Comparison of ENCODE assay signal across 8 cellular contexts in genomic region chr20:39264506-39265172, GRCh38.
DNase-seq lines count a peak whose midpoint lies in the region; ATAC-seq and TF ChIP-seq lines count a peak whose summit lies in the region.

No MANE protein-coding gene starts in this region.

- H3K23ac ChIP-seq in neuronal stem cell (ENCODE audit: low read depth, low read length, poor library complexity): no peak overlapping the region

- H3K27me3 ChIP-seq in neuronal stem cell (ENCODE audit: control insufficient read depth in 3 of 3, insufficient read depth in 3 of 3, low read depth in 1 of 3, low read length in 3 of 3) (no peaks in the 10 kb centered on the region), uterus (no peaks in the 10 kb centered on the region)

- peak; percentile 81 for DNase-seq in Calu3
- DNase-seq in HFFc6: peak; percentile 69
- DNase-seq in NCI-H69 (lab: John Stamatoyannopoulos, UW): peak; percentile 40
- peak; percentile 57 for DNase-seq in activated CD8-positive, alpha-beta memory T cell treated with anti-CD3 and anti-CD28 coated beads, Interleukin-2, amount 10 ng/mL, durations not matched to agents 7 days and 5 days
- DNase-seq in fibroblast of the conjunctiva (ENCODE audit: low read depth): peak; percentile 63
- DNase-seq in neuronal stem cell (ENCODE audit: low spot score): peak; percentile 70
- peak; percentile 65 to 68 for DNase-seq in uterus

- TF ChIP-seq CTCF in Calu3 (IDR thresholded peaks at IDR 0.05; ENCODE audit: unreplicated experiment) (peak; percentile 98), HFFc6 (IDR thresholded peaks at IDR 0.05) (peak; percentile 91), uterus (IDR thresholded peaks at IDR 0.05) (peak; percentile 65 to 84 (median 71))

- H3K36me3 Mint-ChIP-seq in Calu3 (ENCODE audit: insufficient read depth, unreplicated experiment) (no peaks in the 10 kb centered on the region), HFFc6 (ENCODE audit: low read depth) (no peaks in the 10 kb centered on the region)
- H3K36me3 Mint-ChIP-seq in activated CD8-positive, alpha-beta memory T cell treated with anti-CD3 and anti-CD28 coated beads, Interleukin-2, amount 10 ng/mL, durations not matched to agents 7 days and 5 days: no peaks in the 10 kb centered on the region

- BruUV-seq in Calu3 (replicated peaks; lab: Mats Ljungman, UMichigan): no TSS peak

- H3K4me3 ChIP-seq in neuronal stem cell (ENCODE audit: low read length in 2 of 2) (no peak overlapping the region), uterus (no peak overlapping the region)

- H3K36me3 ChIP-seq in neuronal stem cell (replicated peaks in 1 of 2; ENCODE audit: control insufficient read depth in 2 of 2, insufficient read depth in 2 of 2, low read length in 2 of 2): no peaks in the 10 kb centered on the region
- no peaks in the 10 kb centered on the region for H3K36me3 ChIP-seq in uterus

- H3K79me1 ChIP-seq in neuronal stem cell (ENCODE audit: low read depth, low read length): no peaks in the 10 kb centered on the region

- H3K27ac ChIP-seq in neuronal stem cell (replicated peaks; ENCODE audit: low read length): no peak overlapping the region
- no peak overlapping the region for H3K27ac ChIP-seq in uterus

- H2BK15ac ChIP-seq in neuronal stem cell (ENCODE audit: low read length): no peak overlapping the region

- H3K14ac ChIP-seq in neuronal stem cell (ENCODE audit: low read length): no peak overlapping the region

- H2BK12ac ChIP-seq in neuronal stem cell (ENCODE audit: low read length): no peak overlapping the region

- H3K27me3 Mint-ChIP-seq in Calu3 (ENCODE audit: unreplicated experiment) (peaks cover 75% of the 10 kb centered on the region), HFFc6 (ENCODE audit: insufficient read depth) (peaks cover 2% of the 10 kb centered on the region; the same call in 1 of the 2 replicates)
- peaks cover 7% of the 10 kb centered on the region for H3K27me3 Mint-ChIP-seq in activated CD8-positive, alpha-beta memory T cell treated with anti-CD3 and anti-CD28 coated beads, Interleukin-2, amount 10 ng/mL, durations not matched to agents 7 days and 5 days

- H3K9ac ChIP-seq in neuronal stem cell (ENCODE audit: low read depth, low read length, poor library complexity): no peak overlapping the region

- no peaks in the 10 kb centered on the region for H3K4me1 Mint-ChIP-seq in Calu3 (ENCODE audit: low read depth, unreplicated experiment)
- no peaks in the 10 kb centered on the region for H3K4me1 Mint-ChIP-seq in HFFc6 (ENCODE audit: low read depth)
- no peaks in the 10 kb centered on the region for H3K4me1 Mint-ChIP-seq in activated CD8-positive, alpha-beta memory T cell treated with anti-CD3 and anti-CD28 coated beads, Interleukin-2, amount 10 ng/mL, durations not matched to agents 7 days and 5 days

- H4K91ac ChIP-seq in neuronal stem cell (ENCODE audit: low read depth, low read length, poor library complexity): no peak overlapping the region

- H3K18ac ChIP-seq in neuronal stem cell (ENCODE audit: low read length): no peak overlapping the region

- no peak for TF ChIP-seq POLR2A in uterus (IDR thresholded peaks at IDR 0.05)

- peak; percentile 27 for ATAC-seq in activated CD8-positive, alpha-beta memory T cell treated with anti-CD3 and anti-CD28 coated beads, Interleukin-2, amount 10 ng/mL, durations not matched to agents 7 days and 5 days
- ATAC-seq in GM21360 (IDR thresholded peaks at IDR 0.05; ENCODE audit: unreplicated experiment): no peak

- H3K4me1 ChIP-seq in neuronal stem cell (ENCODE audit: control insufficient read depth in 2 of 2, insufficient read depth in 1 of 2, low read depth in 1 of 2, low read length in 2 of 2): peaks cover 0 to 11% of the 10 kb centered on the region in 2 donors
- no peaks in the 10 kb centered on the region for H3K4me1 ChIP-seq in uterus

- no peak overlapping the region for H3K4me3 Mint-ChIP-seq in Calu3 (ENCODE audit: low read depth, unreplicated experiment)
- no peak overlapping the region for H3K4me3 Mint-ChIP-seq in HFFc6
- no peak overlapping the region for H3K4me3 Mint-ChIP-seq in activated CD8-positive, alpha-beta memory T cell treated with anti-CD3 and anti-CD28 coated beads, Interleukin-2, amount 10 ng/mL, durations not matched to agents 7 days and 5 days

- intact Hi-C loops in Calu3 (cut with micrococcal nuclease; ENCODE audit: unreplicated experiment) (loop anchor here (1.0 to 10.0 kb wide), 3 partner anchors 152 to 1698 kb away; no protein-coding TSS in a partner anchor), uterus (cut with DNase I; ENCODE audit: low total_unique reads) (no loop called here)

- H2AFZ ChIP-seq in neuronal stem cell (ENCODE audit: low read length): no peak overlapping the region

- H3K9me3 Mint-ChIP-seq in Calu3 (ENCODE audit: low read depth, unreplicated experiment) (no peaks in the 10 kb centered on the region), HFFc6 (peaks cover 4% of the 10 kb centered on the region; the same call in 1 of the 2 replicates)
- no peaks in the 10 kb centered on the region for H3K9me3 Mint-ChIP-seq in activated CD8-positive, alpha-beta memory T cell treated with anti-CD3 and anti-CD28 coated beads, Interleukin-2, amount 10 ng/mL, durations not matched to agents 7 days and 5 days (ENCODE audit: low read depth)

- H2BK5ac ChIP-seq in neuronal stem cell (ENCODE audit: low read length): no peak overlapping the region

- no peak overlapping the region for H2BK120ac ChIP-seq in neuronal stem cell (ENCODE audit: low read depth, low read length)

- no peak overlapping the region for H3K27ac Mint-ChIP-seq in Calu3 (ENCODE audit: unreplicated experiment)
- H3K27ac Mint-ChIP-seq in HFFc6: no peak overlapping the region
- no peak overlapping the region for H3K27ac Mint-ChIP-seq in activated CD8-positive, alpha-beta memory T cell treated with anti-CD3 and anti-CD28 coated beads, Interleukin-2, amount 10 ng/mL, durations not matched to agents 7 days and 5 days

- H3K4me2 ChIP-seq in neuronal stem cell (ENCODE audit: insufficient read depth, low read length, poor library complexity, severe bottlenecking): no peak overlapping the region

- whole genome bisulfite sequencing in neuronal stem cell (ENCODE audit: extremely low coverage in 2 of 2, insufficient read length in 2 of 2, insufficient replicate concordance in 1 of 2), 2 donors: no CpG with 5 or more reads among the region's 3 CpGs

- no peak overlapping the region for H3K4ac ChIP-seq in neuronal stem cell (ENCODE audit: low read length)

- no peak overlapping the region for H4K8ac ChIP-seq in neuronal stem cell (ENCODE audit: low read depth, low read length)

- CTCF ChIA-PET in Calu3 (lab: Charles Lee): interaction anchor here (0.8 to 2.7 kb wide), 5 partner anchors 13 to 215 kb away, joined by 3 to 9 read pairs (median 3); no protein-coding TSS in a partner anchor
- CTCF ChIA-PET in activated CD8-positive, alpha-beta memory T cell treated with anti-CD3 and anti-CD28 coated beads, Interleukin-2, amount 10 ng/mL, durations not matched to agents 7 days and 5 days (lab: Charles Lee): interaction anchor here (0.6 to 1.6 kb wide), 9 partner anchors 10 to 1411 kb away, joined by 3 to 4 read pairs (median 3); no protein-coding TSS in a partner anchor

- H3K9me3 ChIP-seq in neuronal stem cell (replicated peaks in 1 of 2; ENCODE audit: control insufficient read depth in 2 of 2, insufficient read depth in 1 of 2, low read depth in 1 of 2, low read length in 2 of 2) (no peaks in the 10 kb centered on the region), uterus (no peaks in the 10 kb centered on the region)

- H2AK5ac ChIP-seq in neuronal stem cell (ENCODE audit: low read depth, low read length): no peak overlapping the region
